In the genomic region with DNA sequence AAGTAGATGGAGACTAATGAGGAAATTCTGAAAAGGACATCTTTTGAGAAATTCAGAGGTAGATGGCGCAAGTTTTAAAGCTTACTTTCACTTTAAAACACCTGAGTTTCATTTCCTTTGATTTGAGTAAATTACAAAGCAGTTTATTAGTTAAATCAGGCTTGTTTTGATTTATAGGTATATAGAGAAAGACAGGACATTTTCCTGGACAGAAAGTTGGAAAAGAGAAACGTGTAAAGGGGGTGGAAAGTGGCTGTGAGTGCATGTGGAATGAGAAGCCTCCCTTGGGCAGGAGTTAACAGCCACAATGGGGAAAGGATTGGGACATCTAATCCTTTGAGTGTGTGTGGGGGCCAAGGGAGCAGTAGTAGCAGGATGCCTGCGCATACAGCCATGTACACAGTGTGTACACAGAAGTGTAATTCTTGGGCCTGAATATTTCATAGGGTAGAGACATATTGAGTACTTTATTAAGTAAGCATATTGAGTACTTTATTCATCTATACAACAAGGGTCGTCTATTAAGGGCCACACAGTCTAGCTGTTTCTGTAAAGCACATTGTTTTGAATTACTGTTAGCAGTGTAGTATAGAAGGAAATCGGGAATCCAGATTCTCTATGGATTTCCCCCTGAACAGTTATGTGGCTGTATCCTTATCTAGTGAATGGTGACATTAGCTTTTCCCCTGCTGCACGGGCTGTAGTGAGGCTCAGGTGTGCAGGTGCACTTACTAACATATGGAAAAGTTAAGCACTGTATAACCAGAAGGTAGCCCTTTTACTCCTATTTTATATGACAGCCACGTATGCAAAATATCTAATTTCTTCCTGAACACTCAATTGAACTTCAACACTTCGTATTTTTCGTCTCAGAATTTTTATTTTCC, we compare ENCODE assay signal across 11 cellular contexts. TPM values are rescaled to one million over a fixed set of nuclear protein-coding genes. Genes with fewer than 3 reads are reported as not detected.
DNase-seq lines count a peak whose midpoint lies in the region; ATAC-seq and TF ChIP-seq lines count a peak whose summit lies in the region.
"Had no signal": no experiment of that assay in that cellular context is flagged by ENCODE, and none has a peak within 500 bp of the region (broad histone marks: within the 10 kb centered on the region; RNA-seq: fewer than 3 reads in every experiment).

No MANE protein-coding gene starts in this region.

- no peak for DNase-seq in activated CD4-positive, alpha-beta T cell treated with anti-CD3 and anti-CD28 coated beads for 36 hours
- DNase-seq in activated CD4-positive, alpha-beta T cell treated with anti-CD3 and anti-CD28 coated beads, Interleukin-2, amount 50 U/mL, for 1 hour = no peak
- DNase-seq in activated CD8-positive, alpha-beta T cell treated with anti-CD3 and anti-CD28 coated beads for 36 hours = no peak
- DNase-seq in heart right ventricle = no peak
- no peak for DNase-seq in stimulated activated effector memory CD8-positive, alpha-beta T cell treated with anti-CD3 and anti-CD28 coated beads, Interleukin-12 subunit alpha, Interleukin-12 subunit beta, amount 100 ng/mL, for 72 hours (ENCODE audit: low spot score in 2 of 2)
- no peak for DNase-seq in inferior parietal cortex (ENCODE audit: extremely low spot score)
- no peak for DNase-seq in NCI-H1436 treated with DMSO at 0.1 percent for 48 hours (lab: John Stamatoyannopoulos, UW)
- DNase-seq: mesendoderm, NCI-H69 had no signal

- intact Hi-C loops in activated CD4-positive, alpha-beta T cell treated with anti-CD3 and anti-CD28 coated beads for 36 hours (cut with DNase I, micrococcal nuclease) = no loop called here
- intact Hi-C loops in activated CD8-positive, alpha-beta T cell treated with anti-CD3 and anti-CD28 coated beads for 36 hours (cut with micrococcal nuclease) = no loop called here
- intact Hi-C loops in heart right ventricle (cut with DNase I) = no loop called here

- H3K27ac Mint-ChIP-seq in activated CD4-positive, alpha-beta T cell treated with anti-CD3 and anti-CD28 coated beads for 36 hours = peak overlapping the region; percentile 48
- H3K27ac Mint-ChIP-seq in activated CD8-positive, alpha-beta T cell treated with anti-CD3 and anti-CD28 coated beads for 36 hours = peak overlapping the region; percentile 12
- H3K27ac Mint-ChIP-seq in stimulated activated effector memory CD8-positive, alpha-beta T cell treated with anti-CD3 and anti-CD28 coated beads, Interleukin-12 subunit alpha, Interleukin-12 subunit beta, amount 100 ng/mL, for 72 hours = peak overlapping the region; percentile 26

- POLR2A ChIA-PET in activated CD4-positive, alpha-beta T cell treated with anti-CD3 and anti-CD28 coated beads for 36 hours (lab: Charles Lee) = no interaction called here
- POLR2A ChIA-PET in activated CD8-positive, alpha-beta T cell treated with anti-CD3 and anti-CD28 coated beads for 36 hours (lab: Charles Lee) = interaction anchor here (0.6 to 1.2 kb wide), 2 partner anchors 16 to 25 kb away, joined by 3 to 4 read pairs; no protein-coding TSS in a partner anchor

- 47% methylated on average over 9 of the region's 9 CpGs for WGBS in heart right ventricle, 2 donors

- no peak overlapping the region for H3K4me3 Mint-ChIP-seq in activated CD4-positive, alpha-beta T cell treated with anti-CD3 and anti-CD28 coated beads for 36 hours
- H3K4me3 Mint-ChIP-seq in activated CD8-positive, alpha-beta T cell treated with anti-CD3 and anti-CD28 coated beads for 36 hours = no peak overlapping the region
- peak overlapping the region; percentile 19 for H3K4me3 Mint-ChIP-seq in stimulated activated effector memory CD8-positive, alpha-beta T cell treated with anti-CD3 and anti-CD28 coated beads, Interleukin-12 subunit alpha, Interleukin-12 subunit beta, amount 100 ng/mL, for 72 hours

- H3K4me3 ChIP-seq in heart right ventricle = peak overlapping the region in 3 of 10 donors; percentile 8 to 21 (median 17)

- H3K4me1 ChIP-seq in heart right ventricle = peaks cover 26 to 84% (median 76%) of the 10 kb centered on the region in 9 donors

- CTCF ChIA-PET in activated CD4-positive, alpha-beta T cell treated with anti-CD3 and anti-CD28 coated beads for 36 hours (lab: Charles Lee) = interaction anchor here (0.7 to 2.2 kb wide), 5 partner anchors 11 to 73 kb away, joined by 3 to 7 read pairs (median 4); no protein-coding TSS in a partner anchor
- CTCF ChIA-PET in activated CD8-positive, alpha-beta T cell treated with anti-CD3 and anti-CD28 coated beads for 36 hours (lab: Charles Lee) = interaction anchor here (0.6 to 6.6 kb wide), 4 partner anchors 10 to 96 kb away, joined by 3 to 56 read pairs (median 10); no protein-coding TSS in a partner anchor

- peaks cover 13% of the 10 kb centered on the region for H3K36me3 Mint-ChIP-seq in activated CD4-positive, alpha-beta T cell treated with anti-CD3 and anti-CD28 coated beads for 36 hours (ENCODE audit: low read depth)
- H3K36me3 Mint-ChIP-seq in activated CD8-positive, alpha-beta T cell treated with anti-CD3 and anti-CD28 coated beads for 36 hours (ENCODE audit: low read depth) = peaks cover 16% of the 10 kb centered on the region
- peaks cover 46% of the 10 kb centered on the region for H3K36me3 Mint-ChIP-seq in stimulated activated effector memory CD8-positive, alpha-beta T cell treated with anti-CD3 and anti-CD28 coated beads, Interleukin-12 subunit alpha, Interleukin-12 subunit beta, amount 100 ng/mL, for 72 hours

- no peak for TF ChIP-seq CTCF in activated CD8-positive, alpha-beta T cell treated with anti-CD3 and anti-CD28 coated beads for 36 hours (IDR thresholded peaks at IDR 0.05)
- no peak for TF ChIP-seq CTCF in heart right ventricle (IDR thresholded peaks at IDR 0.05)

- H3K27me3 Mint-ChIP-seq in activated CD4-positive, alpha-beta T cell treated with anti-CD3 and anti-CD28 coated beads for 36 hours = no peaks in the 10 kb centered on the region
- H3K27me3 Mint-ChIP-seq in activated CD8-positive, alpha-beta T cell treated with anti-CD3 and anti-CD28 coated beads for 36 hours = no peaks in the 10 kb centered on the region

- peak overlapping the region; percentile 27 to 84 (median 77) for H3K27ac ChIP-seq in heart right ventricle

- peaks cover 46% of the 10 kb centered on the region for H3K4me1 Mint-ChIP-seq in activated CD4-positive, alpha-beta T cell treated with anti-CD3 and anti-CD28 coated beads for 36 hours
- peaks cover 50% of the 10 kb centered on the region for H3K4me1 Mint-ChIP-seq in activated CD8-positive, alpha-beta T cell treated with anti-CD3 and anti-CD28 coated beads for 36 hours (ENCODE audit: low read depth)
- peaks cover 41% of the 10 kb centered on the region for H3K4me1 Mint-ChIP-seq in stimulated activated effector memory CD8-positive, alpha-beta T cell treated with anti-CD3 and anti-CD28 coated beads, Interleukin-12 subunit alpha, Interleukin-12 subunit beta, amount 100 ng/mL, for 72 hours

- ATAC-seq in activated CD4-positive, alpha-beta T cell treated with anti-CD3 and anti-CD28 coated beads for 36 hours = no peak
- ATAC-seq in activated CD8-positive, alpha-beta T cell treated with anti-CD3 and anti-CD28 coated beads for 36 hours = no peak
- ATAC-seq in heart right ventricle (peak in 7 of 8 donors; percentile 8 to 68 (median 46)), HG02970 (IDR thresholded peaks at IDR 0.05; ENCODE audit: low FRiP score, unreplicated experiment) (no peak)
- ATAC-seq in stimulated activated effector memory CD8-positive, alpha-beta T cell treated with anti-CD3 and anti-CD28 coated beads, Interleukin-12 subunit alpha, Interleukin-12 subunit beta, amount 100 ng/mL, for 72 hours = no peak
- ATAC-seq: activated CD4-positive, CD25-positive, alpha-beta regulatory T cell treated with anti-CD3 and anti-CD28 coated beads, Interleukin-2, amount 50 U/mL, for 24 hours had no signal

- no peaks in the 10 kb centered on the region for H3K9me3 ChIP-seq in heart right ventricle

- H3K27me3 ChIP-seq in heart right ventricle = no peaks in the 10 kb centered on the region

- H3K36me3 ChIP-seq in heart right ventricle = peaks cover 0 to 41% (median 10%) of the 10 kb centered on the region in 9 donors

- no peaks in the 10 kb centered on the region for H3K9me3 Mint-ChIP-seq in activated CD4-positive, alpha-beta T cell treated with anti-CD3 and anti-CD28 coated beads for 36 hours (ENCODE audit: low read depth)
- no peaks in the 10 kb centered on the region for H3K9me3 Mint-ChIP-seq in activated CD8-positive, alpha-beta T cell treated with anti-CD3 and anti-CD28 coated beads for 36 hours
- no peaks in the 10 kb centered on the region for H3K9me3 Mint-ChIP-seq in stimulated activated effector memory CD8-positive, alpha-beta T cell treated with anti-CD3 and anti-CD28 coated beads, Interleukin-12 subunit alpha, Interleukin-12 subunit beta, amount 100 ng/mL, for 72 hours

RNA-seq across cellular contexts. Expression of a gene that starts 19.1 kb away (rescaled TPM):
- 10 to 100 TPM; 57.3 to 64.9 TPM for total RNA-seq in activated CD4-positive, alpha-beta T cell treated with anti-CD3 and anti-CD28 coated beads for 36 hours
- 10 to 100 TPM; 68.4 to 69.2 TPM for total RNA-seq in activated CD8-positive, alpha-beta T cell treated with anti-CD3 and anti-CD28 coated beads for 36 hours
- total RNA-seq in heart right ventricle = 100 to 1,000 TPM in 3 of 10 donors, 10 to 100 TPM in 7; 62.3 to 246 (median 72.6) TPM
- 100 to 1,000 TPM in 1 of 2 donors, 10 to 100 TPM in 1; 85.4 to 136 TPM for polyA plus RNA-seq in heart right ventricle

Comparison
In these comparisons a context has a peak if more than half of its experiments do, and no peak if none do; other contexts are left out.
1. ATAC-seq: peak in heart right ventricle (7 of 8); none in activated CD4-positive, alpha-beta T cell treated with anti-CD3 and anti-CD28 coated beads for 36 hours (single experiment), activated CD8-positive, alpha-beta T cell treated with anti-CD3 and anti-CD28 coated beads for 36 hours (single experiment), stimulated activated effector memory CD8-positive, alpha-beta T cell treated with anti-CD3 and anti-CD28 coated beads, Interleukin-12 subunit alpha, Interleukin-12 subunit beta, amount 100 ng/mL, for 72 hours (single experiment) and HG02970 (single experiment).
2. Peak in every context shown above with its lines, with median percentiles within 50 percentile points of each other: H3K27ac Mint-ChIP-seq.